Comparison of ENCODE assay signal across 10 cellular contexts in genomic region chr7:20783716-20784310, GRCh38. TPM values are rescaled to one million over a fixed set of nuclear protein-coding genes. Genes with fewer than 3 reads are reported as not detected.
A peak's percentile ranks its signal among the peaks of the same experiment; 100 is the strongest.
DNase-seq lines count a peak whose midpoint lies in the region; ATAC-seq and TF ChIP-seq lines count a peak whose summit lies in the region.
"Had no signal": no experiment of that assay in that cellular context is flagged by ENCODE, and none has a peak within 500 bp of the region (broad histone marks: within the 10 kb centered on the region; RNA-seq: fewer than 3 reads in every experiment).

No MANE protein-coding gene starts in this region.

- H3K9me3 ChIP-seq in hepatocyte (ENCODE audit: low read depth) = no peaks in the 10 kb centered on the region

- peaks cover 18% of the 10 kb centered on the region for H3K9me3 Mint-ChIP-seq in activated CD4-positive, alpha-beta T cell treated with anti-CD3 and anti-CD28 coated beads, Interleukin-2, amount 10 ng/mL, durations not matched to agents 24 days and 14 days
- peaks cover 8% of the 10 kb centered on the region for H3K9me3 Mint-ChIP-seq in activated B cell treated with CpG ODN at 0.5 μM for 24 hours
- H3K9me3 Mint-ChIP-seq in stimulated activated effector memory CD8-positive, alpha-beta T cell treated with anti-CD3 and anti-CD28 coated beads, Interleukin-12 subunit alpha, Interleukin-12 subunit beta, amount 100 ng/mL, for 72 hours = peaks cover 6% of the 10 kb centered on the region

- in situ Hi-C loops in G401 (cut with HindIII; ENCODE audit: low sequenced_read_pairs) = no loop called here

- peaks cover 19% of the 10 kb centered on the region for H3K4me1 Mint-ChIP-seq in activated CD4-positive, alpha-beta T cell treated with anti-CD3 and anti-CD28 coated beads, Interleukin-2, amount 10 ng/mL, durations not matched to agents 24 days and 14 days
- H3K4me1 Mint-ChIP-seq in activated B cell treated with CpG ODN at 0.5 μM for 24 hours = peaks cover 24% of the 10 kb centered on the region
- H3K4me1 Mint-ChIP-seq in stimulated activated effector memory CD8-positive, alpha-beta T cell treated with anti-CD3 and anti-CD28 coated beads, Interleukin-12 subunit alpha, Interleukin-12 subunit beta, amount 100 ng/mL, for 72 hours = peaks cover 22% of the 10 kb centered on the region

- no peaks in the 10 kb centered on the region for H3K79me2 ChIP-seq in hepatocyte
- H3K79me2 ChIP-seq: parathyroid adenoma had no signal

- DNase-seq in activated CD4-positive, alpha-beta T cell treated with anti-CD3 and anti-CD28 coated beads, Interleukin-2, amount 10 ng/mL, durations not matched to agents 24 days and 14 days = peak; percentile 60
- no peak for DNase-seq in activated CD4-positive, alpha-beta T cell treated with anti-CD3 and anti-CD28 coated beads, Interleukin-2, amount 50 U/mL, for 1 hour
- DNase-seq in activated B cell treated with CpG ODN at 0.5 μM for 24 hours = no peak
- peak; percentile 66 for DNase-seq in hepatocyte (ENCODE audit: low spot score)
- no peak for DNase-seq in stimulated activated effector memory CD8-positive, alpha-beta T cell treated with anti-CD3 and anti-CD28 coated beads, Interleukin-12 subunit alpha, Interleukin-12 subunit beta, amount 100 ng/mL, for 72 hours (ENCODE audit: low spot score in 2 of 2)
- DNase-seq in G401 (ENCODE audit: low spot score) = no peak
- no peak for DNase-seq in stimulated activated CD4-positive, alpha-beta T cell treated with anti-CD3 and anti-CD28 coated beads, Interleukin-4, amount 100 ng/mL, for 4 hours

- H3K27ac Mint-ChIP-seq in activated CD4-positive, alpha-beta T cell treated with anti-CD3 and anti-CD28 coated beads, Interleukin-2, amount 10 ng/mL, durations not matched to agents 24 days and 14 days = peak overlapping the region; percentile 80
- peak overlapping the region; percentile 66 for H3K27ac Mint-ChIP-seq in activated B cell treated with CpG ODN at 0.5 μM for 24 hours
- H3K27ac Mint-ChIP-seq in stimulated activated effector memory CD8-positive, alpha-beta T cell treated with anti-CD3 and anti-CD28 coated beads, Interleukin-12 subunit alpha, Interleukin-12 subunit beta, amount 100 ng/mL, for 72 hours = peak overlapping the region; percentile 84

- H3K27ac ChIP-seq in hepatocyte = no peak overlapping the region
- H3K27ac ChIP-seq: parathyroid adenoma had no signal

- CTCF ChIA-PET in activated B cell treated with CpG ODN at 0.5 μM for 24 hours (lab: Charles Lee) = no interaction called here

- peaks cover 29% of the 10 kb centered on the region for H3K4me1 ChIP-seq in hepatocyte (ENCODE audit: insufficient read depth)
- H3K4me1 ChIP-seq: parathyroid adenoma had no signal

- peak overlapping the region; percentile 86 for H3K4me2 ChIP-seq in hepatocyte

- peaks cover 78% of the 10 kb centered on the region for H3K27me3 Mint-ChIP-seq in activated CD4-positive, alpha-beta T cell treated with anti-CD3 and anti-CD28 coated beads, Interleukin-2, amount 10 ng/mL, durations not matched to agents 24 days and 14 days
- H3K27me3 Mint-ChIP-seq in activated B cell treated with CpG ODN at 0.5 μM for 24 hours = peaks cover 67% of the 10 kb centered on the region

- H3K36me3 ChIP-seq in hepatocyte (replicated peaks; ENCODE audit: insufficient read depth, low read depth) = no peaks in the 10 kb centered on the region

- TF ChIP-seq CTCF in activated B cell treated with CpG ODN at 0.5 μM for 24 hours (IDR thresholded peaks at IDR 0.05) = no peak
- TF ChIP-seq CTCF in hepatocyte (IDR thresholded peaks at IDR 0.05; ENCODE audit: poor library complexity) = peak; percentile 18

- peaks cover 8% of the 10 kb centered on the region for H3K36me3 Mint-ChIP-seq in activated CD4-positive, alpha-beta T cell treated with anti-CD3 and anti-CD28 coated beads, Interleukin-2, amount 10 ng/mL, durations not matched to agents 24 days and 14 days (ENCODE audit: low read depth)
- H3K36me3 Mint-ChIP-seq in activated B cell treated with CpG ODN at 0.5 μM for 24 hours (ENCODE audit: low read depth) = no peaks in the 10 kb centered on the region
- H3K36me3 Mint-ChIP-seq in stimulated activated effector memory CD8-positive, alpha-beta T cell treated with anti-CD3 and anti-CD28 coated beads, Interleukin-12 subunit alpha, Interleukin-12 subunit beta, amount 100 ng/mL, for 72 hours = peaks cover 13% of the 10 kb centered on the region

- no peaks in the 10 kb centered on the region for H4K20me1 ChIP-seq in hepatocyte (ENCODE audit: insufficient read depth, poor library complexity, severe bottlenecking)

- H3K9me2 ChIP-seq in hepatocyte (replicated peaks; ENCODE audit: insufficient read depth) = no peaks in the 10 kb centered on the region

- 2% methylated on average over 26 of the region's 38 CpGs for WGBS in hepatocyte (ENCODE audit: low lambda C conversion rate, missing lambda C conversion rate)

- peak overlapping the region; percentile 82 for H2AFZ ChIP-seq in hepatocyte
- H2AFZ ChIP-seq: parathyroid adenoma had no signal

- POLR2A ChIA-PET in activated B cell treated with CpG ODN at 0.5 μM for 24 hours (lab: Charles Lee) = no interaction called here

- ATAC-seq in activated B cell treated with CpG ODN at 0.5 μM for 24 hours (ENCODE audit: low read depth) (no peak), GM19452 (IDR thresholded peaks at IDR 0.05; ENCODE audit: unreplicated experiment) (no peak)
- ATAC-seq in stimulated activated effector memory CD8-positive, alpha-beta T cell treated with anti-CD3 and anti-CD28 coated beads, Interleukin-12 subunit alpha, Interleukin-12 subunit beta, amount 100 ng/mL, for 72 hours = peak; percentile 46

- H3K4me3 Mint-ChIP-seq in activated CD4-positive, alpha-beta T cell treated with anti-CD3 and anti-CD28 coated beads, Interleukin-2, amount 10 ng/mL, durations not matched to agents 24 days and 14 days = peak overlapping the region; percentile 37
- H3K4me3 Mint-ChIP-seq in activated B cell treated with CpG ODN at 0.5 μM for 24 hours = peak overlapping the region; percentile 75
- peak overlapping the region; percentile 54 for H3K4me3 Mint-ChIP-seq in stimulated activated effector memory CD8-positive, alpha-beta T cell treated with anti-CD3 and anti-CD28 coated beads, Interleukin-12 subunit alpha, Interleukin-12 subunit beta, amount 100 ng/mL, for 72 hours

- H3K27me3 ChIP-seq in hepatocyte = peaks cover 99% of the 10 kb centered on the region

- intact Hi-C loops in activated CD4-positive, alpha-beta T cell treated with anti-CD3 and anti-CD28 coated beads, Interleukin-2, amount 10 ng/mL, durations not matched to agents 24 days and 14 days (cut with micrococcal nuclease) = loop anchor here (2.0 to 5.0 kb wide), 2 partner anchors 13 to 468 kb away; no protein-coding TSS in a partner anchor
- intact Hi-C loops in activated B cell treated with CpG ODN at 0.5 μM for 24 hours (cut with micrococcal nuclease) = no loop called here

- no peak overlapping the region for H3K4me3 ChIP-seq in hepatocyte

RNA-seq across cellular contexts. Expression of gene SP8, which starts 2.9 kb away (rescaled TPM):
- not detected in 2 replicates for total RNA-seq in activated CD4-positive, alpha-beta T cell treated with anti-CD3 and anti-CD28 coated beads, Interleukin-2, amount 10 ng/mL, durations not matched to agents 24 days and 14 days
- total RNA-seq in activated B cell treated with CpG ODN at 0.5 μM for 24 hours (not detected in 2 replicates), hepatocyte (0.12 and 1.0 TPM in 2 replicates)
- polyA plus RNA-seq in hepatocyte = 0.04 and 0.10 TPM in 2 replicates
- not detected in 2 replicates for total RNA-seq in G401 (2014; rRNA removed; shearing (Covaris generic))
- total RNA-seq: RPMI7951 had no signal

Comparison
In these comparisons a context has a peak if more than half of its experiments do, and no peak if none do; other contexts are left out.
1. DNase-seq: peak in activated CD4-positive, alpha-beta T cell treated with anti-CD3 and anti-CD28 coated beads, Interleukin-2, amount 10 ng/mL, durations not matched to agents 24 days and 14 days (single experiment) and hepatocyte (single experiment); none in activated CD4-positive, alpha-beta T cell treated with anti-CD3 and anti-CD28 coated beads, Interleukin-2, amount 50 U/mL, for 1 hour (single experiment), activated B cell treated with CpG ODN at 0.5 μM for 24 hours (single experiment), stimulated activated effector memory CD8-positive, alpha-beta T cell treated with anti-CD3 and anti-CD28 coated beads, Interleukin-12 subunit alpha, Interleukin-12 subunit beta, amount 100 ng/mL, for 72 hours (0 of 2), G401 (single experiment) and stimulated activated CD4-positive, alpha-beta T cell treated with anti-CD3 and anti-CD28 coated beads, Interleukin-4, amount 100 ng/mL, for 4 hours (0 of 2).
2. Peak in every context shown above with its lines, with median percentiles within 50 percentile points of each other: H3K27ac Mint-ChIP-seq and H3K4me3 Mint-ChIP-seq.